In the genomic region with DNA sequence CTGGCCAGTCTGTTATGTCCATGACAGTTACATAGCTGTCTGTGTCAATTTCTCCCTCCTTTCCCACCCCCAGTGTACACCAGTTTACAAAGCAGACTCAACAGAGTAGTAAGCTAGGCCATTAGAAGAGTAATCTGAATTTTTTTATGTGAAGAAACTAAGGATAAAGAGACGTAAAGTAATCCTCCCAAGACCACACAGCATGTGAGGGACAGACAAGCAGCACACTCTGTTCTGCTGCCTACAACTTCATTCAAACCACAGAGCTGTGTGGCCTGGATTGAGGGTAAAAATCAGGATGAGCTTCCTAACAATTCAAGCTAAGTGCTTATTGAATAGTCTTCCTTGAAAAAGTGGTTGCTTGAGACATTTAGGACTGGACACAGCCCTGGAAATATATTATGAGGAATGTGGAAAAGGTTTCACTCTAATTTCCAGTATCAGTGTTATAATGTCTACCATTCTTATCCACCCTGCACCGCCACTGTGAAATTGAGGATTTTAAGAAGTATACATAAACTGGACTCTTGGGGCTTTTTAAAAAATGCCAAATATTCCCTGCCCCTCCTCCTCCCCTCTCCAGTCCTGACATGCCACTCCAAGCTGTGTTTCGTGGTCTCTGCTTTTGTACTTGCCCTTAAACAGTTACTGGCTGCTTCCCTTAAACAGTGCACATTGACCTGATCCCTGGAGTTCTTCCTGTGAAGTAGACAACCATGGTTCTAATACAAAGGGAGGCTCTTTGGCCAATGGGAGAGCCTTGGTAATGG, we compare ENCODE assay signal across 23 cellular contexts.
"Had no signal": no experiment of that assay in that cellular context is flagged by ENCODE, and none has a peak within 500 bp of the region (broad histone marks: within the 10 kb centered on the region; RNA-seq: fewer than 3 reads in every experiment).

No MANE protein-coding gene starts in this region.

- H3K9me3 ChIP-seq: esophagus squamous epithelium, prostate gland, suprapubic skin had no signal

- H3K9me3 Mint-ChIP-seq: activated B cell treated with CpG ODN at 0.5 μM for 24 hours; activated CD4-positive, alpha-beta T cell treated with anti-CD3 and anti-CD28 coated beads, Interleukin-2, amount 10 ng/mL, durations not matched to agents 24 days and 14 days; activated T-helper 17 cell treated with anti-CD3 and anti-CD28 coated beads, Interleukin-2, amount 50 U/mL, for 72 hours; nephron progenitor cell; stimulated activated naive CD8-positive, alpha-beta T cell treated with anti-CD3 and anti-CD28 coated beads, Interleukin-15, Interleukin-2, amounts not matched to agents 100 ng/mL and 50 ng/mL, for 24 hours; type B pancreatic cell had no signal

- H3K27me3 ChIP-seq: esophagus squamous epithelium, suprapubic skin had no signal

- H3K27ac ChIP-seq: esophagus squamous epithelium, prostate gland, suprapubic skin had no signal

- H3K4me3 ChIP-seq: coronary artery, esophagus squamous epithelium, prostate gland, suprapubic skin had no signal

- FAIRE-seq: endothelial cell of umbilical vein, small intestine had no signal

- H3K4me1 Mint-ChIP-seq: activated B cell treated with CpG ODN at 0.5 μM for 24 hours; activated CD4-positive, alpha-beta T cell treated with anti-CD3 and anti-CD28 coated beads, Interleukin-2, amount 10 ng/mL, durations not matched to agents 24 days and 14 days; activated T-helper 17 cell treated with anti-CD3 and anti-CD28 coated beads, Interleukin-2, amount 50 U/mL, for 72 hours had no signal

- H3K27me3 Mint-ChIP-seq: activated B cell treated with CpG ODN at 0.5 μM for 24 hours; activated CD4-positive, alpha-beta T cell treated with anti-CD3 and anti-CD28 coated beads, Interleukin-2, amount 10 ng/mL, durations not matched to agents 24 days and 14 days; activated T-helper 17 cell treated with anti-CD3 and anti-CD28 coated beads, Interleukin-2, amount 50 U/mL, for 72 hours; stimulated activated naive CD8-positive, alpha-beta T cell treated with anti-CD3 and anti-CD28 coated beads, Interleukin-15, Interleukin-2, amounts not matched to agents 100 ng/mL and 50 ng/mL, for 24 hours; type B pancreatic cell had no signal

- DNase-seq: activated B cell treated with CpG ODN at 0.5 μM for 24 hours; activated CD4-positive, alpha-beta T cell treated with anti-CD3 and anti-CD28 coated beads, Interleukin-2, amount 10 ng/mL, durations not matched to agents 24 days and 14 days; activated naive CD4-positive, alpha-beta T cell treated with Interleukin-2 at 50 U/mL for 16 hours; activated T-cell treated with anti-CD3 and anti-CD28 coated beads for 4 hours; caudate nucleus; effector CD4-positive, alpha-beta T cell; esophagus squamous epithelium; foreskin fibroblast; glutamatergic neuron; mesenchymal stem cell; nephron progenitor cell; right cardiac atrium; small intestine; stimulated activated CD4-positive, alpha-beta T cell treated with anti-CD3 and anti-CD28 coated beads, Interleukin-4, amount 100 ng/mL, for 4 hours; stimulated activated CD8-positive, alpha-beta memory T cell treated with anti-CD3 and anti-CD28 coated beads, Interleukin-4, amount 100 ng/mL, for 48 hours; T-helper 2 cell had no signal

- H3K4me3 Mint-ChIP-seq: activated B cell treated with CpG ODN at 0.5 μM for 24 hours; activated CD4-positive, alpha-beta T cell treated with anti-CD3 and anti-CD28 coated beads, Interleukin-2, amount 10 ng/mL, durations not matched to agents 24 days and 14 days; activated T-helper 17 cell treated with anti-CD3 and anti-CD28 coated beads, Interleukin-2, amount 50 U/mL, for 72 hours; nephron progenitor cell; stimulated activated naive CD8-positive, alpha-beta T cell treated with anti-CD3 and anti-CD28 coated beads, Interleukin-15, Interleukin-2, amounts not matched to agents 100 ng/mL and 50 ng/mL, for 24 hours; type B pancreatic cell had no signal

- H3K4me1 ChIP-seq: esophagus squamous epithelium, suprapubic skin had no signal

- H3K27ac Mint-ChIP-seq: activated B cell treated with CpG ODN at 0.5 μM for 24 hours; activated CD4-positive, alpha-beta T cell treated with anti-CD3 and anti-CD28 coated beads, Interleukin-2, amount 10 ng/mL, durations not matched to agents 24 days and 14 days; activated T-helper 17 cell treated with anti-CD3 and anti-CD28 coated beads, Interleukin-2, amount 50 U/mL, for 72 hours; nephron progenitor cell; stimulated activated naive CD8-positive, alpha-beta T cell treated with anti-CD3 and anti-CD28 coated beads, Interleukin-15, Interleukin-2, amounts not matched to agents 100 ng/mL and 50 ng/mL, for 24 hours; type B pancreatic cell had no signal

- ATAC-seq: activated T-helper 17 cell treated with anti-CD3 and anti-CD28 coated beads, Interleukin-2, amount 50 U/mL, for 72 hours; right cardiac atrium had no signal

- H3K36me3 ChIP-seq: prostate gland had no signal
